In genomic region chr17:69141802-69142472, GRCh38 we compare ENCODE assay signal across 8 cellular contexts. TPM values are rescaled to one million over a fixed set of nuclear protein-coding genes. Genes with fewer than 3 reads are reported as not detected.
DNase-seq lines count a peak whose midpoint lies in the region; ATAC-seq and TF ChIP-seq lines count a peak whose summit lies in the region.

Gene ABCA6, minus strand, starts transcription at chr17:69141895. Its CDS starts 1,192 bp downstream, at chr17:69140703.

- peak within 1 kb of the TSS; percentile 99 for H3K27ac Mint-ChIP-seq in dendritic cell treated with granulocyte-macrophage colony-stimulating factor and Interleukin-4, amounts not matched to agents 40 ng/mL and 50 ng/mL, for 4 days
- no peak within 1 kb of the TSS for H3K27ac Mint-ChIP-seq in activated T-cell treated with anti-CD3 and anti-CD28 coated beads, Interleukin-2, amount 50 U/mL, for 24 hours

- DNase-seq in KBM-7 (peak; percentile 36), lung microvascular endothelial cell (ENCODE audit: low read depth in 2 of 2) (peak; percentile 53 to 91), suprapubic skin (ENCODE audit: low spot score in 2 of 2) (no peak), NCI-H2107 treated with DMSO at 0.1 percent for 48 hours (lab: John Stamatoyannopoulos, UW; ENCODE audit: unreplicated experiment) (no peak)
- DNase-seq in activated T-cell treated with anti-CD3 and anti-CD28 coated beads, Interleukin-2, amount 50 U/mL, for 24 hours = no peak

- H3K9me3 Mint-ChIP-seq in dendritic cell treated with granulocyte-macrophage colony-stimulating factor and Interleukin-4, amounts not matched to agents 40 ng/mL and 50 ng/mL, for 4 days = peaks cover 30% of the 10 kb centered on the region
- no peaks in the 10 kb centered on the region for H3K9me3 Mint-ChIP-seq in activated T-cell treated with anti-CD3 and anti-CD28 coated beads, Interleukin-2, amount 50 U/mL, for 24 hours

- ATAC-seq in HG02759 (IDR thresholded peaks at IDR 0.05; ENCODE audit: unreplicated experiment) (no peak), HG03342 (IDR thresholded peaks at IDR 0.05; ENCODE audit: unreplicated experiment) (no peak)

- H3K36me3 Mint-ChIP-seq in dendritic cell treated with granulocyte-macrophage colony-stimulating factor and Interleukin-4, amounts not matched to agents 40 ng/mL and 50 ng/mL, for 4 days (ENCODE audit: low read depth) = peaks cover 60% of the 10 kb centered on the region
- H3K36me3 Mint-ChIP-seq in activated T-cell treated with anti-CD3 and anti-CD28 coated beads, Interleukin-2, amount 50 U/mL, for 24 hours (ENCODE audit: low read depth) = no peaks in the 10 kb centered on the region

- TF ChIP-seq POLR2A in suprapubic skin (IDR thresholded peaks at IDR 0.05) = no peak

- H3K4me1 ChIP-seq in suprapubic skin = peaks cover 21% of the 10 kb centered on the region

- H3K4me3 Mint-ChIP-seq in dendritic cell treated with granulocyte-macrophage colony-stimulating factor and Interleukin-4, amounts not matched to agents 40 ng/mL and 50 ng/mL, for 4 days = peak within 1 kb of the TSS; percentile 60
- H3K4me3 Mint-ChIP-seq in activated T-cell treated with anti-CD3 and anti-CD28 coated beads, Interleukin-2, amount 50 U/mL, for 24 hours = no peak within 1 kb of the TSS

- H3K4me3 ChIP-seq in suprapubic skin = peak within 1 kb of the TSS; percentile 45

- TF ChIP-seq CTCF in suprapubic skin (IDR thresholded peaks at IDR 0.05) = no peak

- 30% methylated on average over 4 of the region's 4 CpGs for WGBS in suprapubic skin

- no peaks in the 10 kb centered on the region for H3K27me3 Mint-ChIP-seq in dendritic cell treated with granulocyte-macrophage colony-stimulating factor and Interleukin-4, amounts not matched to agents 40 ng/mL and 50 ng/mL, for 4 days
- H3K27me3 Mint-ChIP-seq in activated T-cell treated with anti-CD3 and anti-CD28 coated beads, Interleukin-2, amount 50 U/mL, for 24 hours = no peaks in the 10 kb centered on the region

- no peaks in the 10 kb centered on the region for H3K9me3 ChIP-seq in suprapubic skin

- no peak for TF ChIP-seq EP300 in suprapubic skin (IDR thresholded peaks at IDR 0.05)

- H3K36me3 ChIP-seq in suprapubic skin = no peaks in the 10 kb centered on the region

- in situ Hi-C loops in KBM-7 (cut with MboI; ENCODE audit: low pct_unique_long_range_greater_than_20kb, low sequenced_read_pairs) = no loop called here

- H3K27me3 ChIP-seq in suprapubic skin = no peaks in the 10 kb centered on the region

- intact Hi-C loops in dendritic cell treated with granulocyte-macrophage colony-stimulating factor and Interleukin-4, amounts not matched to agents 40 ng/mL and 50 ng/mL, for 4 days (cut with micrococcal nuclease) = loop anchor here (5.0 kb wide), 1 partner anchor 35 kb away; no protein-coding TSS in a partner anchor

- H3K27ac ChIP-seq in suprapubic skin = peak within 1 kb of the TSS; percentile 62

- H3K4me1 Mint-ChIP-seq in dendritic cell treated with granulocyte-macrophage colony-stimulating factor and Interleukin-4, amounts not matched to agents 40 ng/mL and 50 ng/mL, for 4 days (ENCODE audit: low read depth) = peaks cover 32% of the 10 kb centered on the region
- H3K4me1 Mint-ChIP-seq in activated T-cell treated with anti-CD3 and anti-CD28 coated beads, Interleukin-2, amount 50 U/mL, for 24 hours (ENCODE audit: low read depth) = no peaks in the 10 kb centered on the region

RNA-seq across cellular contexts. Expression of gene ABCA6, which starts in this region (rescaled TPM):
- 5.2 and 19.0 TPM in 2 replicates for total RNA-seq in lung microvascular endothelial cell
- 10 to 100 TPM in 2 of 4 donors, 1 to 10 TPM in 2; 6.6 to 43.0 (median 17.8) TPM for total RNA-seq in suprapubic skin

Comparison
In these comparisons a context has a peak if more than half of its experiments do, and no peak if none do; other contexts are left out.
1. DNase-seq: peak in KBM-7 (single experiment) and lung microvascular endothelial cell (2 of 2); none in suprapubic skin (0 of 2), NCI-H2107 treated with DMSO at 0.1 percent for 48 hours (single experiment) and activated T-cell treated with anti-CD3 and anti-CD28 coated beads, Interleukin-2, amount 50 U/mL, for 24 hours (single experiment).